Comparison of ENCODE assay signal across 15 cellular contexts in the genomic region with DNA sequence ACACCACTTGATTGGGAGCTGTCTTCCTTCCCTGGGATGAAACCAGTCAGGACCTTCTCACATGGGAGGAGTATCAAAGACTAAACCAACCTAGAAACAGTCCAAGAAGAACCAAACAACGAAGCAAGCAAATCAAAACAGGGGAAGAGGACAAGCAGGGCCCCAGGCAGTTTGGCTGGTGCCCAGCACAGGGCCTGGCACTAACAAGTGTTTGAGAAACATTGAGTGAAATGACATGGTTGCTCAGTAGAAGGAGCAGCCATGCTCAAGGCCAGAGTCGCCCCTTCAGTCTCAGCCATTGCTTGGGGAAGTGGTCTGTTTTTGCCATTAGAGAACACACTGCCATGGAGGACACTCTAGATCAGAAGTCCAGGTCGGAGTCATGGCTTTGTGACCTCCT.
A peak's percentile ranks its signal among the peaks of the same experiment; 100 is the strongest.
DNase-seq lines count a peak whose midpoint lies in the region; ATAC-seq and TF ChIP-seq lines count a peak whose summit lies in the region.
"Had no signal": no experiment of that assay in that cellular context is flagged by ENCODE, and none has a peak within 500 bp of the region (broad histone marks: within the 10 kb centered on the region; RNA-seq: fewer than 3 reads in every experiment).

No MANE protein-coding gene starts in this region.

- in situ Hi-C loops in mammary epithelial cell (cut with MboI; ENCODE audit: low sequenced_read_pairs in 2 of 2) = no loop called here

- ATAC-seq in RWPE2 (ENCODE audit: low read depth) = no peak
- ATAC-seq in foreskin keratinocyte = no peak

- H3K9me3 Mint-ChIP-seq in MCF 10A (ENCODE audit: unreplicated experiment) = no peaks in the 10 kb centered on the region
- H3K9me3 Mint-ChIP-seq in neural progenitor cell = no peaks in the 10 kb centered on the region

- H4K20me1 ChIP-seq in mammary epithelial cell (ENCODE audit: insufficient read depth, low read length) (no peaks in the 10 kb centered on the region), neural progenitor cell (ENCODE audit: low read depth) (no peaks in the 10 kb centered on the region)
- H4K20me1 ChIP-seq: BLaER1 had no signal

- CTCF ChIA-PET in MCF 10A (lab: Yijun Ruan, JAX) = interaction anchor here (1.0 kb wide), 1 partner anchor 20 kb away, joined by 3 read pairs; no protein-coding TSS in a partner anchor
- CTCF ChIA-PET in mammary epithelial cell (lab: Charles Lee; ENCODE audit: low non-redundant PET) = no interaction called here

- H3K36me3 ChIP-seq in mammary epithelial cell (ENCODE audit: insufficient read depth, low read length) (no peaks in the 10 kb centered on the region), RWPE2 (ENCODE audit: low read depth) (no peaks in the 10 kb centered on the region), neural progenitor cell (no peaks in the 10 kb centered on the region), testis (ENCODE audit: low read depth, missing control alignments) (no peaks in the 10 kb centered on the region)
- H3K36me3 ChIP-seq: BLaER1 had no signal

- H3F3A ChIP-seq in neural progenitor cell (ENCODE audit: low read depth) = no peaks in the 10 kb centered on the region

- TF ChIP-seq POLR2A in testis (IDR thresholded peaks at IDR 0.05) = no peak

- H3K36me3 Mint-ChIP-seq in MCF 10A (ENCODE audit: insufficient read depth, unreplicated experiment) (no peaks in the 10 kb centered on the region), neural progenitor cell (no peaks in the 10 kb centered on the region)
- H3K36me3 Mint-ChIP-seq: CD4-positive, CD25-positive, alpha-beta regulatory T cell had no signal

- H3K4me1 ChIP-seq in mammary epithelial cell (ENCODE audit: insufficient read depth, low read length) (no peaks in the 10 kb centered on the region), RWPE2 (ENCODE audit: insufficient read depth, poor library complexity, severe bottlenecking) (no peaks in the 10 kb centered on the region), neural progenitor cell (peaks cover 11% of the 10 kb centered on the region), testis (no peaks in the 10 kb centered on the region), foreskin keratinocyte (no peaks in the 10 kb centered on the region)

- H3K4me2 ChIP-seq in mammary epithelial cell (ENCODE audit: insufficient read depth, low read depth, low read length) (no peak overlapping the region), neural progenitor cell (no peak overlapping the region)
- H3K4me2 ChIP-seq: BLaER1 had no signal

- no peak overlapping the region for H3K4me3 ChIP-seq in mammary epithelial cell (replicated peaks in 1 of 3; ENCODE audit: insufficient read depth in 1 of 3, low read depth in 2 of 3, low read length in 3 of 3)
- H3K4me3 ChIP-seq in RWPE2 (ENCODE audit: severe bottlenecking) = no peak overlapping the region
- no peak overlapping the region for H3K4me3 ChIP-seq in neural progenitor cell
- H3K4me3 ChIP-seq in testis = no peak overlapping the region
- H3K4me3 ChIP-seq: BLaER1 had no signal

- 52% methylated on average over 3 of the region's 3 CpGs for WGBS in mammary epithelial cell (ENCODE audit: low coverage, missing lambda C conversion rate)
- 92 to 94% methylated on average over 2 to 3 of the region's 3 CpGs for WGBS in testis, 2 donors

- intact Hi-C loops in MCF 10A (cut with micrococcal nuclease) (no loop called here), mammary epithelial cell (cut with micrococcal nuclease) (no loop called here), testis (cut with DNase I; ENCODE audit: low total_unique reads) (no loop called here)

- H3K9me3 ChIP-seq in mammary epithelial cell (replicated peaks; ENCODE audit: insufficient read depth, low read length) (no peaks in the 10 kb centered on the region), RWPE2 (ENCODE audit: severe bottlenecking) (no peaks in the 10 kb centered on the region), neural progenitor cell (ENCODE audit: low read depth) (no peaks in the 10 kb centered on the region), testis (no peaks in the 10 kb centered on the region)
- H3K9me3 ChIP-seq: BLaER1 had no signal

- H3K4me1 Mint-ChIP-seq in MCF 10A (ENCODE audit: insufficient read depth, unreplicated experiment) = peaks cover 5% of the 10 kb centered on the region
- H3K4me1 Mint-ChIP-seq in neural progenitor cell = peaks cover 42% of the 10 kb centered on the region
- H3K4me1 Mint-ChIP-seq: CD4-positive, CD25-positive, alpha-beta regulatory T cell had no signal

- H3K27ac ChIP-seq in mammary epithelial cell (ENCODE audit: insufficient read depth, low read depth, low read length) = no peak overlapping the region
- H3K27ac ChIP-seq in RWPE2 (ENCODE audit: poor library complexity, severe bottlenecking) = no peak overlapping the region
- H3K27ac ChIP-seq in neural progenitor cell = no peak overlapping the region
- no peak overlapping the region for H3K27ac ChIP-seq in testis
- H3K27ac ChIP-seq in foreskin keratinocyte = no peak overlapping the region
- H3K27ac ChIP-seq: BLaER1, HL-60 had no signal

- BruUV-seq in MCF 10A (replicated peaks; lab: Mats Ljungman, UMichigan) = no TSS peak
- BruUV-seq in mammary epithelial cell (replicated peaks; lab: Mats Ljungman, UMichigan) = no TSS peak

- H3K27me3 Mint-ChIP-seq in MCF 10A (ENCODE audit: insufficient read depth, unreplicated experiment) (peaks cover 16% of the 10 kb centered on the region), neural progenitor cell (ENCODE audit: insufficient read depth, low read depth) (peaks cover 4% of the 10 kb centered on the region)

- H2AFZ ChIP-seq in mammary epithelial cell (ENCODE audit: low read depth, low read length) (no peak overlapping the region), neural progenitor cell (replicated peaks) (no peak overlapping the region)

- no peaks in the 10 kb centered on the region for H3K27me3 ChIP-seq in mammary epithelial cell (ENCODE audit: insufficient read depth, low read length)
- peaks cover 54% of the 10 kb centered on the region for H3K27me3 ChIP-seq in RWPE2 (ENCODE audit: insufficient read depth, poor library complexity, severe bottlenecking)
- H3K27me3 ChIP-seq in neural progenitor cell = no peaks in the 10 kb centered on the region
- no peaks in the 10 kb centered on the region for H3K27me3 ChIP-seq in testis
- no peaks in the 10 kb centered on the region for H3K27me3 ChIP-seq in foreskin keratinocyte
- H3K27me3 ChIP-seq: BLaER1 had no signal

- POLR2A ChIA-PET in MCF 10A (lab: Yijun Ruan, JAX) = interaction anchor here (0.6 kb wide), 2 partner anchors 42 to 171 kb away, joined by 4 to 5 read pairs; no protein-coding TSS in a partner anchor

- DNase-seq in MCF 10A (ENCODE audit: unreplicated experiment) (peak; percentile 27), mammary epithelial cell (no peak), RWPE2 (ENCODE audit: low spot score) (peak; percentile 23), neural progenitor cell (ENCODE audit: low spot score) (no peak), testis (no peak), foreskin keratinocyte (no peak), NCI-H446 (lab: John Stamatoyannopoulos, UW) (no peak)
- DNase-seq: 8988T; AML-193; CD4-positive, CD25-positive, alpha-beta regulatory T cell; DMS53; GF-D8; HCEC 1CT had no signal

- H3K9ac ChIP-seq in mammary epithelial cell (ENCODE audit: insufficient read depth, low read length) = no peak overlapping the region
- H3K9ac ChIP-seq in neural progenitor cell = no peak overlapping the region
- H3K9ac ChIP-seq: BLaER1 had no signal

- H3K79me2 ChIP-seq in mammary epithelial cell (ENCODE audit: insufficient read depth, low read length) (no peaks in the 10 kb centered on the region), neural progenitor cell (ENCODE audit: low read depth) (no peaks in the 10 kb centered on the region)

- H3K27ac Mint-ChIP-seq in MCF 10A (ENCODE audit: low read depth, unreplicated experiment) (no peak overlapping the region), neural progenitor cell (peak overlapping the region; percentile 31)
- H3K27ac Mint-ChIP-seq: CD4-positive, CD25-positive, alpha-beta regulatory T cell had no signal

- dilution Hi-C loops in mammary epithelial cell (cut with HindIII; ENCODE audit: low sequenced_read_pairs) = no loop called here

- H3K4me3 Mint-ChIP-seq in MCF 10A (ENCODE audit: unreplicated experiment) = no peak overlapping the region
- no peak overlapping the region for H3K4me3 Mint-ChIP-seq in neural progenitor cell
- H3K4me3 Mint-ChIP-seq: CD4-positive, CD25-positive, alpha-beta regulatory T cell had no signal

- TF ChIP-seq CTCF in MCF 10A (IDR thresholded peaks at IDR 0.05; ENCODE audit: unreplicated experiment) = no peak
- no peak for TF ChIP-seq CTCF in mammary epithelial cell (conservative IDR thresholded peaks at IDR 0.05 in 1 of 2, IDR thresholded peaks at IDR 0.05 in 1 of 2; ENCODE audit: extremely low read depth in 1 of 2, insufficient read depth in 1 of 2, low read depth in 1 of 2, low read length in 2 of 2)
- TF ChIP-seq CTCF in RWPE2 (IDR thresholded peaks at IDR 0.05; ENCODE audit: poor library complexity, severe bottlenecking) = no peak
- no peak for TF ChIP-seq CTCF in neural progenitor cell (IDR thresholded peaks at IDR 0.05)
- TF ChIP-seq CTCF in testis (IDR thresholded peaks at IDR 0.05) = no peak
- no peak for TF ChIP-seq CTCF in foreskin keratinocyte (conservative IDR thresholded peaks at IDR 0.05)

Comparison
In these comparisons a context has a peak if more than half of its experiments do, and no peak if none do; other contexts are left out.
1. DNase-seq: peak in MCF 10A (single experiment) and RWPE2 (single experiment); none in mammary epithelial cell (single experiment), neural progenitor cell (single experiment), testis (single experiment), foreskin keratinocyte (0 of 2) and NCI-H446 (0 of 2).